Comparison of ENCODE assay signal across 1 cellular context in the genomic region with DNA sequence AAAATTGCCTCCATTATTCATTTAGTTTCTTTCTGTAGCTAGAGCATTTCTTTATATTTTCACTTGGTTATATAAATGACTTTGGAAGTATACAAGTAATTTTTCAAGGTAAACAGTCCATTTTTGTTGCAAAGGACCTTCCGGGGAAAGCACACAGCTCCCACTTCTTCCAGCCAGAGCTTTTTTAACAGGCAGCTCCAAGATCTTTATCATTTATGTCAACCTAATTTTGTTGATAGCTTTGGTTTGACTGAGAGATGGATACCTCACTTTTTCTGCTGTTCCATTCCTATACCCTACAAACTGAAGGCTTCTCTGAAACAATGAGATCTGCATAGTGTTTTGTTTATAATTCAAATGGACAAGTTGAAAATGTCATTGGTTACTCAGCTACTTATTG.
TF ChIP-seq lines count a peak whose summit lies in the region.

No MANE protein-coding gene starts in this region.

TF ChIP-seq in SK-N-SH, 30 proteins besides CTCF, POLR2A, EP300 and RAD21 (continued from another document):
- TF ChIP-seq, protein P1, sequence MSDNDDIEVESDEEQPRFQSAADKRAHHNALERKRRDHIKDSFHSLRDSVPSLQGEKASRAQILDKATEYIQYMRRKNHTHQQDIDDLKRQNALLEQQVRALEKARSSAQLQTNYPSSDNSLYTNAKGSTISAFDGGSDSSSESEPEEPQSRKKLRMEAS (IDR thresholded peaks at IDR 0.05; ENCODE audit: low read depth): no peak
- no peak for TF ChIP-seq TEAD4 (IDR thresholded peaks at IDR 0.05; ENCODE audit: borderline replicate concordance, insufficient read depth)
TF ChIP-seq in SK-N-SH: peak in this region for 2.
